ENCODE assay signal across 16 cellular contexts in genomic region chr9:93117924-93118862, GRCh38. TPM values are rescaled to one million over a fixed set of nuclear protein-coding genes. Genes with fewer than 3 reads are reported as not detected.
DNase-seq lines count a peak whose midpoint lies in the region; ATAC-seq and TF ChIP-seq lines count a peak whose summit lies in the region.
"Had no signal": no experiment of that assay in that cellular context is flagged by ENCODE, and none has a peak within 500 bp of the region (broad histone marks: within the 10 kb centered on the region; RNA-seq: fewer than 3 reads in every experiment).

No MANE protein-coding gene starts in this region.

- TF ChIP-seq POLR2A in heart left ventricle (IDR thresholded peaks at IDR 0.05) (no peak), ovary (IDR thresholded peaks at IDR 0.05) (no peak)

- H3K9me3 ChIP-seq in CD4-positive, alpha-beta T cell (ENCODE audit: control insufficient read depth, low read length), result no peaks in the 10 kb centered on the region
- H3K9me3 ChIP-seq in heart left ventricle (no peaks in the 10 kb centered on the region), ovary (no peaks in the 10 kb centered on the region)

- 94 to 97% (median 95%) methylated on average over 12 of the region's 12 CpGs for WGBS in heart left ventricle, 4 donors
- WGBS in ovary, 3 donors, result 92 to 97% (median 92%) methylated on average over 12 of the region's 12 CpGs

- peaks cover 0 to 30% (median 18%) of the 10 kb centered on the region in 9 donors for H3K36me3 ChIP-seq in heart left ventricle
- no peaks in the 10 kb centered on the region for H3K36me3 ChIP-seq in ovary

- POLR2A ChIA-PET in CD4-positive, alpha-beta T cell (lab: Charles Lee), result interaction anchor here (1.3 kb wide), 1 partner anchor 16 kb away, joined by 4 read pairs; the partner anchor contains the start of gene NINJ1

- CTCF ChIA-PET in CD4-positive, alpha-beta T cell (lab: Charles Lee), result interaction anchor here (0.8 to 3.0 kb wide), 2 partner anchors 9 to 11 kb away, joined by 3 to 13 read pairs; no protein-coding TSS in a partner anchor

- ATAC-seq in CD4-positive, alpha-beta T cell (ENCODE audit: poor library complexity), result no peak
- no peak for ATAC-seq in heart left ventricle
- no peak for ATAC-seq in GM18907 (IDR thresholded peaks at IDR 0.05; ENCODE audit: unreplicated experiment)
- no peak for ATAC-seq in HG03135 (IDR thresholded peaks at IDR 0.05; ENCODE audit: unreplicated experiment)
- ATAC-seq: activated T-cell treated with anti-CD3 and anti-CD28 coated beads, Interleukin-2, amount 50 U/mL, for 4 hours; GM23338 had no signal

- H3K4me3 Mint-ChIP-seq in CD4-positive, alpha-beta T cell, result no peak overlapping the region
- H3K4me3 Mint-ChIP-seq: activated T-cell treated with anti-CD3 and anti-CD28 coated beads, Interleukin-2, amount 50 U/mL, for 4 hours; GM23338; stimulated activated naive CD8-positive, alpha-beta T cell treated with anti-CD3 and anti-CD28 coated beads, Interleukin-15, Interleukin-2, amounts not matched to agents 100 ng/mL and 50 ng/mL, for 24 hours had no signal

- H3K4me3 ChIP-seq in HL-60 (replicated peaks; ENCODE audit: insufficient read depth, low read length) (no peak overlapping the region), heart left ventricle (no peak overlapping the region), ovary (no peak overlapping the region)
- H3K4me3 ChIP-seq: GM23338 had no signal

- peaks cover 25% of the 10 kb centered on the region for H3K4me1 Mint-ChIP-seq in CD4-positive, alpha-beta T cell (ENCODE audit: low read depth)

- peak overlapping the region; percentile 16 for H3K27ac Mint-ChIP-seq in CD4-positive, alpha-beta T cell
- H3K27ac Mint-ChIP-seq: GM23338; stimulated activated naive CD8-positive, alpha-beta T cell treated with anti-CD3 and anti-CD28 coated beads, Interleukin-15, Interleukin-2, amounts not matched to agents 100 ng/mL and 50 ng/mL, for 24 hours had no signal

- H3K27ac ChIP-seq in CD4-positive, alpha-beta T cell (ENCODE audit: low read depth, low read length), result no peak overlapping the region
- H3K27ac ChIP-seq in HL-60 (replicated peaks) (peak overlapping the region; percentile 36; the same call in 1 of the 2 replicates), heart left ventricle (no peak overlapping the region), ovary (no peak overlapping the region)

- no peaks in the 10 kb centered on the region for H3K9me3 Mint-ChIP-seq in CD4-positive, alpha-beta T cell
- H3K9me3 Mint-ChIP-seq: activated T-cell treated with anti-CD3 and anti-CD28 coated beads, Interleukin-2, amount 50 U/mL, for 4 hours; CD4-positive, CD25-positive, alpha-beta regulatory T cell; GM23338; stimulated activated naive CD8-positive, alpha-beta T cell treated with anti-CD3 and anti-CD28 coated beads, Interleukin-15, Interleukin-2, amounts not matched to agents 100 ng/mL and 50 ng/mL, for 24 hours had no signal

- peaks cover 39% of the 10 kb centered on the region for H3K36me3 Mint-ChIP-seq in CD4-positive, alpha-beta T cell (ENCODE audit: low read depth)

- H3K27me3 ChIP-seq in CD4-positive, alpha-beta T cell (ENCODE audit: control insufficient read depth, insufficient read depth, low read length), result no peaks in the 10 kb centered on the region
- no peaks in the 10 kb centered on the region for H3K27me3 ChIP-seq in HL-60 (ENCODE audit: insufficient read depth, poor library complexity, severe bottlenecking)
- no peaks in the 10 kb centered on the region for H3K27me3 ChIP-seq in heart left ventricle
- no peaks in the 10 kb centered on the region for H3K27me3 ChIP-seq in ovary

- TF ChIP-seq CTCF in CD4-positive, alpha-beta T cell (IDR thresholded peaks at IDR 0.05), result no peak
- TF ChIP-seq CTCF in HL-60 (IDR thresholded peaks at IDR 0.05; ENCODE audit: insufficient read depth, low read length), result no peak
- no peak for TF ChIP-seq CTCF in heart left ventricle (IDR thresholded peaks at IDR 0.05)
- TF ChIP-seq CTCF in ovary (IDR thresholded peaks at IDR 0.05), result no peak

- no peak for DNase-seq in CD4-positive, alpha-beta T cell
- DNase-seq in HL-60 (ENCODE audit: low read depth in 1 of 2, low spot score in 1 of 2) (no peak), heart left ventricle (peak in 4 of 5 donors; percentile 4 to 37 (median 18)), ovary (peak; percentile 3 to 25 (median 17)), NCI-H226 (no peak), NCI-H1092 (lab: John Stamatoyannopoulos, UW) (no peak)
- DNase-seq: activated T-cell treated with anti-CD3 and anti-CD28 coated beads, Interleukin-2, amount 50 U/mL, for 4 hours; CD4-positive, CD25-positive, alpha-beta regulatory T cell; NCI-H2107; retina; stimulated activated CD4-positive, alpha-beta T cell treated with anti-CD3 and anti-CD28 coated beads, Interleukin-4, amount 100 ng/mL, for 1 hour had no signal

- H3K4me1 ChIP-seq in heart left ventricle, result peaks cover 0 to 59% (median 18%) of the 10 kb centered on the region in 12 donors
- H3K4me1 ChIP-seq in ovary (ENCODE audit: insufficient read depth), result peaks cover 16% of the 10 kb centered on the region

- no peaks in the 10 kb centered on the region for H3K27me3 Mint-ChIP-seq in CD4-positive, alpha-beta T cell
- H3K27me3 Mint-ChIP-seq: CD4-positive, CD25-positive, alpha-beta regulatory T cell; stimulated activated naive CD8-positive, alpha-beta T cell treated with anti-CD3 and anti-CD28 coated beads, Interleukin-15, Interleukin-2, amounts not matched to agents 100 ng/mL and 50 ng/mL, for 24 hours had no signal

- intact Hi-C loops in CD4-positive, alpha-beta T cell (cut with DNase I, micrococcal nuclease), result no loop called here
- intact Hi-C loops in heart left ventricle (cut with DNase I), result loop anchor here in 1 of 10 donors (2.0 kb wide), 1 partner anchor 21 kb away; no protein-coding TSS in a partner anchor
- intact Hi-C loops in ovary (cut with DNase I), result no loop called here

- no peak for TF ChIP-seq EP300 in ovary (IDR thresholded peaks at IDR 0.05)

RNA-seq across cellular contexts. Expression of gene NINJ1, which starts 15.9 kb away (rescaled TPM):
- total RNA-seq in CD4-positive, alpha-beta T cell, result 10 to 100 TPM; 87.8 to 87.9 TPM
- 10 to 100 TPM; 42.2 to 96.1 (median 56.3) TPM for total RNA-seq in heart left ventricle
- polyA plus RNA-seq in heart left ventricle, result 10 to 100 TPM; 52.0 to 52.9 TPM
- 10 to 100 TPM; 35.2 to 75.2 (median 40.6) TPM for total RNA-seq in ovary
- 10 to 100 TPM in 1 of 2 donors, 1 to 10 TPM in 1; 7.5 to 46.1 TPM for polyA plus RNA-seq in ovary

RNA-seq across cellular contexts. Expression of gene CARD19, which starts 22.2 kb away (rescaled TPM):
- total RNA-seq in CD4-positive, alpha-beta T cell, result 10 to 100 TPM; 38.8 to 39.2 TPM
- total RNA-seq in heart left ventricle, result 10 to 100 TPM; 24.2 to 46.2 (median 27.5) TPM
- polyA plus RNA-seq in heart left ventricle, result 10 to 100 TPM; 38.9 to 42.7 TPM
- 10 to 100 TPM; 34.0 to 50.0 (median 44.7) TPM for total RNA-seq in ovary
- 10 to 100 TPM in 1 of 2 donors, 1 to 10 TPM in 1; 5.0 to 67.6 TPM for polyA plus RNA-seq in ovary

RNA-seq across cellular contexts. Expression of gene SUSD3, which starts 59.7 kb away (rescaled TPM):
- 10 to 100 TPM; 33.9 to 35.6 TPM for total RNA-seq in CD4-positive, alpha-beta T cell
- total RNA-seq in heart left ventricle, result 1 to 10 TPM in 2 of 9 donors, under 1 TPM in 5, not detected in 2; 0.29 to 5.2 (median 0.56) TPM
- polyA plus RNA-seq in heart left ventricle, result under 1 TPM in 1 of 2 donors, not detected in 1; 0.50 TPM
- 10 to 100 TPM; 30.5 to 66.1 (median 42.4) TPM for total RNA-seq in ovary
- 10 to 100 TPM in 1 of 2 donors, 1 to 10 TPM in 1; 9.6 to 42.5 TPM for polyA plus RNA-seq in ovary
- total RNA-seq: astrocyte had no signal

Comparison
In these comparisons a context has a peak if more than half of its experiments do, and no peak if none do; other contexts are left out.
1. DNase-seq: peak in heart left ventricle (4 of 5) and ovary (5 of 5); none in CD4-positive, alpha-beta T cell (0 of 10), HL-60 (0 of 2), NCI-H226 (single experiment) and NCI-H1092 (single experiment).
2. RNA of gene SUSD3, which starts 59.7 kb away (total RNA-seq): 30.5 to 66.1 TPM in ovary and 33.9 to 35.6 TPM in CD4-positive, alpha-beta T cell; 0.29 to 5.2 TPM in heart left ventricle; every median in the first group is over 4 times any median in the second.